8 cellular contexts compared by ENCODE assay signal in genomic region chr7:129611246-129612111, GRCh38. TPM values are rescaled to one million over a fixed set of nuclear protein-coding genes. Genes with fewer than 3 reads are reported as not detected.
DNase-seq lines count a peak whose midpoint lies in the region; ATAC-seq, FAIRE-seq and TF ChIP-seq lines count a peak whose summit lies in the region.

NRF1 (plus strand) TSS chr7:129611720; CDS start chr7:129657352, 45,632 bp downstream.

- DNase-seq in AG04450 (ENCODE audit: low read depth, low spot score), result peak; percentile 72
- DNase-seq in NCI-H2227 treated with DMSO at 0.1 percent for 48 hours (lab: John Stamatoyannopoulos, UW), result peak; percentile 91
- DNase-seq in activated CD4-positive, CD25-positive, alpha-beta regulatory T cell treated with anti-CD3 and anti-CD28 coated beads, Interleukin-2, amount 50 U/mL, for 16 hours (ENCODE audit: low read depth, low spot score), result peak; percentile 79
- peak; percentile 93 for DNase-seq in central memory CD4-positive, alpha-beta T cell
- DNase-seq in keratinocyte (ENCODE audit: low read depth, low spot score), result no peak
- peak; percentile 82 to 89 (median 83) for DNase-seq in stimulated activated CD4-positive, alpha-beta T cell treated with anti-CD3 and anti-CD28 coated beads, Interleukin-12 subunit alpha, Interleukin-12 subunit beta, amount 100 ng/mL, for 48 hours (ENCODE audit: low read depth in 2 of 3, low spot score in 1 of 3)

- peak within 1 kb of the TSS; percentile 93 for H3K9ac ChIP-seq in keratinocyte (ENCODE audit: control insufficient read depth, extremely low read depth, insufficient read depth, low read length)

- H3K4me2 ChIP-seq in keratinocyte (ENCODE audit: control insufficient read depth, extremely low read depth, insufficient read depth, low read depth, low read length), result peak within 1 kb of the TSS; percentile 85

- CTCF ChIA-PET in AG04450 (lab: Charles Lee), result interaction anchor here (0.7 to 3.0 kb wide), 5 partner anchors 11 to 1262 kb away, joined by 3 to 24 read pairs (median 4); no protein-coding TSS in a partner anchor

- H3K27me3 ChIP-seq in AG04450 (ENCODE audit: control insufficient read depth, insufficient read depth, low read length) (no peaks in the 10 kb centered on the region), keratinocyte (ENCODE audit: control insufficient read depth, extremely low read depth, insufficient read depth, low read length) (no peaks in the 10 kb centered on the region)

- POLR2A ChIA-PET in AG04450 (lab: Yijun Ruan, JAX), result no interaction called here

- H3K4me3 ChIP-seq in AG04450 (ENCODE audit: low read depth, low read length) (peak within 1 kb of the TSS; percentile 87), keratinocyte (ENCODE audit: control insufficient read depth in 2 of 3, extremely low read depth in 1 of 3, insufficient read depth in 2 of 3, low read depth in 1 of 3, low read length in 3 of 3) (peak within 1 kb of the TSS; percentile 90 to 99 (median 98))

- peaks cover 62% of the 10 kb centered on the region for H3K79me2 ChIP-seq in keratinocyte (ENCODE audit: control insufficient read depth, insufficient read depth, low read length)

- H3K36me3 ChIP-seq in keratinocyte (ENCODE audit: control insufficient read depth in 2 of 2, extremely low read depth in 1 of 2, insufficient read depth in 2 of 2, low read length in 2 of 2), result peaks cover 4 to 14% of the 10 kb centered on the region in 2 experiments

- FAIRE-seq in keratinocyte (lab: Jason Lieb, UNC), result no peak

- TF ChIP-seq CTCF in AG04450 (IDR thresholded peaks at IDR 0.05; ENCODE audit: low read depth, low read length) (no peak), keratinocyte (optimal IDR thresholded peaks at IDR 0.05 in 1 of 3, IDR thresholded peaks at IDR 0.05 in 1 of 3, conservative IDR thresholded peaks at IDR 0.05 in 1 of 3; ENCODE audit: extremely low read depth in 1 of 3, insufficient read depth in 2 of 3, low read length in 3 of 3) (peak in 1 of 3 experiments; percentile 29)

- H3K4me1 ChIP-seq in keratinocyte (ENCODE audit: control insufficient read depth, extremely low read depth, insufficient read depth, low read length), result peaks cover 38% of the 10 kb centered on the region

- peak within 1 kb of the TSS; percentile 91 for H3K27ac ChIP-seq in AG04450 (ENCODE audit: low read depth, low read length)
- peak within 1 kb of the TSS; percentile 93 for H3K27ac ChIP-seq in keratinocyte (ENCODE audit: control insufficient read depth, insufficient read depth, low read length)

- peak within 1 kb of the TSS; percentile 90 for H2AFZ ChIP-seq in keratinocyte (ENCODE audit: control insufficient read depth, low read length)

- H3K9me3 ChIP-seq in AG04450 (ENCODE audit: control insufficient read depth, insufficient read depth, low read length), result no peaks in the 10 kb centered on the region; the same call in 1 of the 2 replicates
- no peaks in the 10 kb centered on the region for H3K9me3 ChIP-seq in keratinocyte (ENCODE audit: control insufficient read depth, low read depth, low read length)

- ATAC-seq in GM18867 (IDR thresholded peaks at IDR 0.05; ENCODE audit: unreplicated experiment) (peak; percentile 84), HG03103 (IDR thresholded peaks at IDR 0.05; ENCODE audit: low read depth, unreplicated experiment) (peak; percentile 69)

- no peaks in the 10 kb centered on the region for H3K9me1 ChIP-seq in keratinocyte (ENCODE audit: control insufficient read depth, extremely low read depth, insufficient read depth, low read length)

- dilution Hi-C loops in keratinocyte (cut with MboI; ENCODE audit: extremely low pct_ligation_motif_present, low sequenced_read_pairs), result no loop called here

- no peaks in the 10 kb centered on the region for H4K20me1 ChIP-seq in keratinocyte (ENCODE audit: control insufficient read depth, extremely low read depth, insufficient read depth, low read length)

RNA-seq across cellular contexts. Expression of gene NRF1, which starts in this region (rescaled TPM):
- polyA plus RNA-seq in AG04450 (2011; rRNA removed) (10.3 and 13.1 TPM in 2 replicates), keratinocyte (9.2 to 12.6 TPM (median 10.4 TPM) in 3 replicates)
- polyA minus RNA-seq in AG04450 (2011; rRNA and poly(A)+ RNA removed), result 22.8 and 32.2 TPM in 2 replicates
- 3.1 TPM for polyA plus RNA-seq in keratinocyte (2011; ENCODE audit: low read depth)
- 6.7 and 7.0 TPM in 2 replicates for polyA plus RNA-seq in keratinocyte (2011; cell fraction: cytosol; rRNA removed)
- polyA plus RNA-seq in keratinocyte (2011; cell fraction: nucleus; rRNA removed), result 20.3 and 25.7 TPM in 2 replicates
- polyA plus RNA-seq in keratinocyte (2012; ENCODE audit: low replicate concordance), result 7.1 and 8.3 TPM in 2 replicates
- 17.2 to 28.9 TPM (median 22.8 TPM) in 3 replicates for polyA minus RNA-seq in keratinocyte
- 9.0 TPM for polyA minus RNA-seq in keratinocyte (2011; cell fraction: cytosol; rRNA and poly(A)+ RNA removed)
- polyA minus RNA-seq in keratinocyte (2011; cell fraction: nucleus; rRNA and poly(A)+ RNA removed), result 12.3 and 29.0 TPM in 2 replicates
